Comparison of ENCODE assay signal across 13 cellular contexts in genomic region chr14:50774542-50775267, GRCh38. TPM values are rescaled to one million over a fixed set of nuclear protein-coding genes. Genes with fewer than 3 reads are reported as not detected.
DNase-seq lines count a peak whose midpoint lies in the region; ATAC-seq and TF ChIP-seq lines count a peak whose summit lies in the region.
"Had no signal": no experiment of that assay in that cellular context is flagged by ENCODE, and none has a peak within 500 bp of the region (broad histone marks: within the 10 kb centered on the region; RNA-seq: fewer than 3 reads in every experiment).

No MANE protein-coding gene starts in this region.

- H3K18ac ChIP-seq in mesendoderm (ENCODE audit: low read length): peak overlapping the region; percentile 64

- H3F3A ChIP-seq in PC-9 (ENCODE audit: insufficient read depth, low read depth): peaks cover 12% of the 10 kb centered on the region; the same call in 1 of the 2 replicates

- no peak overlapping the region for H3K9ac ChIP-seq in mesendoderm (ENCODE audit: low read length)

- H3K27ac ChIP-seq in PC-9 (peak overlapping the region; percentile 60), mesendoderm (ENCODE audit: low read depth, low read length) (no peak overlapping the region), tibial artery (peak overlapping the region; percentile 69 to 78)

- intact Hi-C loops in PC-9 (cut with micrococcal nuclease; ENCODE audit: unreplicated experiment) (loop anchor here (5.0 to 10.0 kb wide), 4 partner anchors 88 to 910 kb away; partner anchors contain the start of gene VCPKMT), tibial artery (cut with DNase I; ENCODE audit: low total_unique reads) (loop anchor here (5.0 kb wide), 2 partner anchors 37 to 232 kb away; no protein-coding TSS in a partner anchor)

- H3K9me3 ChIP-seq in PC-9 (ENCODE audit: insufficient read depth, low read depth) (no peaks in the 10 kb centered on the region), tibial artery (no peaks in the 10 kb centered on the region)

- H3K9me3 Mint-ChIP-seq in central memory CD8-positive, alpha-beta T cell: no peaks in the 10 kb centered on the region
- H3K9me3 Mint-ChIP-seq: activated CD4-positive, alpha-beta T cell treated with anti-CD3 and anti-CD28 coated beads, Interleukin-2, amount 10 ng/mL, durations not matched to agents 24 days and 14 days; activated naive CD4-positive, alpha-beta T cell treated with anti-CD3 and anti-CD28 coated beads, Interleukin-2, amount 10 ng/mL, durations not matched to agents 7 days and 5 days had no signal

- no peak for DNase-seq in PC-9
- DNase-seq in central memory CD8-positive, alpha-beta T cell (ENCODE audit: low spot score in 2 of 2): no peak
- DNase-seq in mesendoderm: no peak
- peak in 1 of 2 donors; percentile 31 for DNase-seq in tibial artery
- DNase-seq in NCI-H128 (lab: John Stamatoyannopoulos, UW; ENCODE audit: unreplicated experiment): no peak
- no peak for DNase-seq in NCI-H2107 treated with DMSO at 0.1 percent for 48 hours (lab: John Stamatoyannopoulos, UW; ENCODE audit: unreplicated experiment)
- DNase-seq in NAMALWA (ENCODE audit: low spot score): no peak
- DNase-seq: activated CD4-positive, alpha-beta T cell treated with anti-CD3 and anti-CD28 coated beads, Interleukin-2, amount 10 ng/mL, durations not matched to agents 24 days and 14 days; activated naive CD4-positive, alpha-beta T cell treated with anti-CD3 and anti-CD28 coated beads, Interleukin-2, amount 10 ng/mL, durations not matched to agents 7 days and 5 days; head of caudate nucleus; midbrain; NCI-H187 had no signal

- H3K4me1 ChIP-seq in PC-9 (replicated peaks; ENCODE audit: insufficient read depth): peaks cover 23% of the 10 kb centered on the region
- no peaks in the 10 kb centered on the region for H3K4me1 ChIP-seq in mesendoderm (ENCODE audit: control insufficient read depth, low read depth, low read length)
- H3K4me1 ChIP-seq in tibial artery: peaks cover 0 to 50% (median 26%) of the 10 kb centered on the region in 4 donors

- peak overlapping the region; percentile 68; the same call in 1 of the 2 replicates for H2AFZ ChIP-seq in PC-9

- peaks cover 37% of the 10 kb centered on the region for H3K4me1 Mint-ChIP-seq in central memory CD8-positive, alpha-beta T cell

- no peak overlapping the region for H2BK5ac ChIP-seq in mesendoderm (ENCODE audit: low read length)

- TF ChIP-seq CTCF in PC-9 (conservative IDR thresholded peaks at IDR 0.05) (no peak), tibial artery (IDR thresholded peaks at IDR 0.05) (no peak)

- no peak overlapping the region for H2BK120ac ChIP-seq in mesendoderm (ENCODE audit: low read depth, low read length)

- no peaks in the 10 kb centered on the region for H3K36me3 ChIP-seq in PC-9 (ENCODE audit: low read depth)
- H3K36me3 ChIP-seq in mesendoderm (ENCODE audit: control insufficient read depth, insufficient read depth, low read length): peaks cover 7% of the 10 kb centered on the region
- H3K36me3 ChIP-seq in tibial artery: peaks cover 0 to 20% (median 17%) of the 10 kb centered on the region in 3 donors

- no peak overlapping the region for H2BK15ac ChIP-seq in mesendoderm (replicated peaks; ENCODE audit: low read depth)

- no peaks in the 10 kb centered on the region for H3K27me3 ChIP-seq in PC-9 (ENCODE audit: insufficient read depth, low read depth)
- H3K27me3 ChIP-seq in mesendoderm (ENCODE audit: insufficient read depth, low read length, poor library complexity): no peaks in the 10 kb centered on the region
- no peaks in the 10 kb centered on the region for H3K27me3 ChIP-seq in tibial artery

- TSS peak; percentile 31 for BruUV-seq in PC-9 (replicated peaks; lab: Mats Ljungman, UMichigan)

- POLR2A ChIA-PET in PC-9 (lab: Charles Lee; ENCODE audit: unreplicated experiment): interaction anchor here (0.5 to 0.7 kb wide), 2 partner anchors 108 to 1086 kb away, joined by 3 to 20 read pairs; no protein-coding TSS in a partner anchor

- peaks cover 64% of the 10 kb centered on the region for H3K36me3 Mint-ChIP-seq in central memory CD8-positive, alpha-beta T cell (ENCODE audit: insufficient read depth)

- no peak overlapping the region for H2AK5ac ChIP-seq in mesendoderm (ENCODE audit: low read length)

- H3K27ac Mint-ChIP-seq in central memory CD8-positive, alpha-beta T cell (ENCODE audit: low read depth): peak overlapping the region; percentile 66
- H3K27ac Mint-ChIP-seq: activated naive CD4-positive, alpha-beta T cell treated with anti-CD3 and anti-CD28 coated beads, Interleukin-2, amount 10 ng/mL, durations not matched to agents 7 days and 5 days had no signal

- H3K4me3 Mint-ChIP-seq in central memory CD8-positive, alpha-beta T cell: no peak overlapping the region
- H3K4me3 Mint-ChIP-seq: activated CD4-positive, alpha-beta T cell treated with anti-CD3 and anti-CD28 coated beads, Interleukin-2, amount 10 ng/mL, durations not matched to agents 24 days and 14 days; activated naive CD4-positive, alpha-beta T cell treated with anti-CD3 and anti-CD28 coated beads, Interleukin-2, amount 10 ng/mL, durations not matched to agents 7 days and 5 days had no signal

- H3K9me2 ChIP-seq in PC-9 (ENCODE audit: insufficient read depth): no peaks in the 10 kb centered on the region

- no peak overlapping the region for H3K4me3 ChIP-seq in PC-9
- H3K4me3 ChIP-seq in mesendoderm (ENCODE audit: low read length): no peak overlapping the region
- peak overlapping the region; percentile 16 to 19 for H3K4me3 ChIP-seq in tibial artery
- H3K4me3 ChIP-seq: K562 had no signal

- no peak for ATAC-seq in central memory CD8-positive, alpha-beta T cell (replicated peaks; ENCODE audit: extremely low read depth, poor library complexity, severe bottlenecking)
- ATAC-seq: K562 had no signal

- H3K4me2 ChIP-seq in PC-9: peak overlapping the region; percentile 61; the same call in 1 of the 2 replicates
- H3K4me2 ChIP-seq in mesendoderm (ENCODE audit: low read length): no peak overlapping the region

- CTCF ChIA-PET in PC-9 (lab: Charles Lee): interaction anchor here (0.6 to 1.9 kb wide), 5 partner anchors 86 to 454 kb away, joined by 3 to 10 read pairs (median 4); partner anchors contain the start of gene MAP4K5

- WGBS in mesendoderm (ENCODE audit: extremely low coverage, insufficient coverage, low lambda C conversion rate): no CpG with 5 or more reads among the region's 8 CpGs

- no peaks in the 10 kb centered on the region for H4K20me1 ChIP-seq in PC-9 (ENCODE audit: insufficient read depth)

- H3K27me3 Mint-ChIP-seq in central memory CD8-positive, alpha-beta T cell: no peaks in the 10 kb centered on the region
- H3K27me3 Mint-ChIP-seq: activated CD4-positive, alpha-beta T cell treated with anti-CD3 and anti-CD28 coated beads, Interleukin-2, amount 10 ng/mL, durations not matched to agents 24 days and 14 days; activated naive CD4-positive, alpha-beta T cell treated with anti-CD3 and anti-CD28 coated beads, Interleukin-2, amount 10 ng/mL, durations not matched to agents 7 days and 5 days had no signal

- no peak overlapping the region for H4K5ac ChIP-seq in mesendoderm (ENCODE audit: low read length)

- H3K56ac ChIP-seq in mesendoderm (ENCODE audit: low read length): no peak overlapping the region

- H3K4ac ChIP-seq in mesendoderm (ENCODE audit: low read depth, low read length): no peak overlapping the region

- H3K79me1 ChIP-seq in mesendoderm (ENCODE audit: low read length): no peaks in the 10 kb centered on the region

- H4K8ac ChIP-seq in mesendoderm (ENCODE audit: low read depth, low read length): no peak overlapping the region

- no peak overlapping the region for H3K23ac ChIP-seq in mesendoderm (ENCODE audit: low read length)

- H3K79me2 ChIP-seq in PC-9 (ENCODE audit: low read depth) (no peaks in the 10 kb centered on the region), mesendoderm (ENCODE audit: control insufficient read depth, insufficient read depth, low read length) (no peaks in the 10 kb centered on the region)

RNA-seq across cellular contexts. Expression of gene NIN, which starts 56.3 kb away (rescaled TPM):
- total RNA-seq in PC-9 (2021): 34.3 and 36.5 TPM in 2 replicates
- 11.5 TPM for polyA plus RNA-seq in mesendoderm (2013, experiment 1 of 2)
- polyA plus RNA-seq in mesendoderm (2013, experiment 2 of 2): 12.2 TPM

Comparison
In these comparisons a context has a peak if more than half of its experiments do, and no peak if none do; other contexts are left out.
1. H3K4me3 ChIP-seq: peak in tibial artery (2 of 2); none in PC-9 (single experiment) and mesendoderm (single experiment).